23 cellular contexts compared by ENCODE assay signal in the genomic region with DNA sequence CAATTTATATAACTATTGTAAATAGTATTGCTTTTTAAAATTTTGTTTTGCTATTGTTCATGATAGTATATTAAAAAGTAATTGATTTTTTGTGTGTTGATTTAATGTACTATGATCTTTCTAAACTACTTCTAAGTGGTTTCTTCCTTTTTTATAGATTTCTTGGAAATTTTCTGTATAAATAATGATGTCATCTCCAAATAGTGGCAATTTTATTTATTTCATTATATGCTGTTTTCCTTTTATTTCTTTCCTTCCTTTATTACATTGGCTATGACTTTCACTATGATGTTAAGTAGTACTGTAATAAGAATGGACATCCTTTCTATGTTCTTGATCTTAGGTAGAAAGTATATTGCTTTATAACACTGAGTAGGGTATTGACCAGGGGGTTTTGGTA.
A peak's percentile ranks its signal among the peaks of the same experiment; 100 is the strongest.
DNase-seq lines count a peak whose midpoint lies in the region; ATAC-seq, FAIRE-seq and TF ChIP-seq lines count a peak whose summit lies in the region.
"Had no signal": no experiment of that assay in that cellular context is flagged by ENCODE, and none has a peak within 500 bp of the region (broad histone marks: within the 10 kb centered on the region; RNA-seq: fewer than 3 reads in every experiment).

No MANE protein-coding gene starts in this region.

- no peak overlapping the region for H3K4me3 ChIP-seq in HEK293 (ENCODE audit: low read depth, low read length)
- H3K4me3 ChIP-seq in pancreas = no peak overlapping the region
- H3K4me3 ChIP-seq in lower lobe of right lung = no peak overlapping the region
- H3K4me3 ChIP-seq in heart right ventricle = no peak overlapping the region
- H3K4me3 ChIP-seq in CD4-positive, alpha-beta memory T cell (ENCODE audit: low read length in 2 of 2) = no peak overlapping the region
- H3K4me3 ChIP-seq: BLaER1, GM12878, GM23338 had no signal

- H3K27me3 ChIP-seq in pancreas (no peaks in the 10 kb centered on the region), lower lobe of right lung (ENCODE audit: low read depth) (no peaks in the 10 kb centered on the region), heart right ventricle (no peaks in the 10 kb centered on the region)
- no peaks in the 10 kb centered on the region for H3K27me3 ChIP-seq in CD4-positive, alpha-beta memory T cell (ENCODE audit: insufficient read depth, low read length)
- H3K27me3 ChIP-seq: BLaER1 had no signal

- POLR2A ChIA-PET in HEK293 (lab: Yijun Ruan, JAX) = no interaction called here
- POLR2A ChIA-PET in CD4-positive, alpha-beta memory T cell (lab: Charles Lee; ENCODE audit: partially characterized antibody) = no interaction called here

- H3K4me1 ChIP-seq in HEK293 (ENCODE audit: control insufficient read depth, insufficient read depth, low read length) = no peaks in the 10 kb centered on the region
- peaks cover 0 to 13% (median 6%) of the 10 kb centered on the region in 3 donors for H3K4me1 ChIP-seq in pancreas
- H3K4me1 ChIP-seq in lower lobe of right lung = no peaks in the 10 kb centered on the region
- H3K4me1 ChIP-seq in heart right ventricle = no peaks in the 10 kb centered on the region
- no peaks in the 10 kb centered on the region for H3K4me1 ChIP-seq in CD4-positive, alpha-beta memory T cell (ENCODE audit: insufficient read depth, low read length)
- H3K4me1 ChIP-seq: BLaER1 had no signal

- CTCF ChIA-PET in HEK293 (lab: Yijun Ruan, JAX) = no interaction called here
- CTCF ChIA-PET in CD4-positive, alpha-beta memory T cell (lab: Charles Lee; ENCODE audit: partially characterized antibody) = no interaction called here

- H3K9me3 ChIP-seq in HEK293 (ENCODE audit: control insufficient read depth, insufficient read depth, low read depth, low read length) (no peaks in the 10 kb centered on the region), pancreas (no peaks in the 10 kb centered on the region), lower lobe of right lung (no peaks in the 10 kb centered on the region), heart right ventricle (peaks cover 0 to 16% (median 6%) of the 10 kb centered on the region in 11 donors)
- H3K9me3 ChIP-seq in CD4-positive, alpha-beta memory T cell (ENCODE audit: control insufficient read depth in 1 of 2, low read length in 2 of 2) = no peaks in the 10 kb centered on the region

- ATAC-seq in pancreas = no peak
- no peak for ATAC-seq in lower lobe of right lung
- no peak for ATAC-seq in heart right ventricle
- ATAC-seq: GM12878, GM23338, HCT116 had no signal

- FAIRE-seq in colon (lab: Jason Lieb, UNC) = peak; percentile 10
- peak; percentile 82 for FAIRE-seq in islet of Langerhans (lab: Jason Lieb, UNC)
- FAIRE-seq in pancreas (lab: Jason Lieb, UNC) = peak; percentile 82
- FAIRE-seq: D721Med, GM12878 had no signal

- no peaks in the 10 kb centered on the region for H3K36me3 ChIP-seq in HEK293 (ENCODE audit: control insufficient read depth in 2 of 2, insufficient read depth in 1 of 2, low read length in 2 of 2)
- H3K36me3 ChIP-seq in pancreas = no peaks in the 10 kb centered on the region
- H3K36me3 ChIP-seq in lower lobe of right lung = no peaks in the 10 kb centered on the region
- no peaks in the 10 kb centered on the region for H3K36me3 ChIP-seq in heart right ventricle
- H3K36me3 ChIP-seq in CD4-positive, alpha-beta memory T cell (ENCODE audit: insufficient read depth, low read length) = no peaks in the 10 kb centered on the region
- H3K36me3 ChIP-seq: BLaER1 had no signal

- intact Hi-C loops in pancreas (cut with DNase I) (no loop called here), lower lobe of right lung (cut with DNase I) (no loop called here), heart right ventricle (cut with DNase I) (no loop called here)
- intact Hi-C loops in CD4-positive, alpha-beta memory T cell (cut with micrococcal nuclease) = no loop called here

- H3K4me3 Mint-ChIP-seq in CD4-positive, alpha-beta memory T cell = no peak overlapping the region
- H3K4me3 Mint-ChIP-seq: B cell; CD4-positive, CD25-positive, alpha-beta regulatory T cell; CD8-positive, alpha-beta memory T cell; GM23338; H9; HFFc6 had no signal

- TF ChIP-seq CTCF in HEK293 (tag by site-specific recombination; IDR thresholded peaks at IDR 0.05) = no peak
- TF ChIP-seq CTCF in pancreas (IDR thresholded peaks at IDR 0.05) = no peak
- TF ChIP-seq CTCF in lower lobe of right lung (IDR thresholded peaks at IDR 0.05) = no peak
- no peak for TF ChIP-seq CTCF in heart right ventricle (IDR thresholded peaks at IDR 0.05)

- H3K27ac ChIP-seq in HEK293 (ENCODE audit: extremely low read depth, low read depth, low read length) (no peak overlapping the region), pancreas (no peak overlapping the region), lower lobe of right lung (no peak overlapping the region), heart right ventricle (no peak overlapping the region)
- H3K27ac ChIP-seq in CD4-positive, alpha-beta memory T cell (ENCODE audit: low read depth, low read length) = no peak overlapping the region
- H3K27ac ChIP-seq: BLaER1, C4-2B had no signal

- H3K27me3 Mint-ChIP-seq in CD4-positive, alpha-beta memory T cell = no peaks in the 10 kb centered on the region
- H3K27me3 Mint-ChIP-seq: B cell; CD4-positive, CD25-positive, alpha-beta regulatory T cell had no signal

- H3K36me3 Mint-ChIP-seq in CD4-positive, alpha-beta memory T cell = no peaks in the 10 kb centered on the region
- H3K36me3 Mint-ChIP-seq: CD4-positive, CD25-positive, alpha-beta regulatory T cell; CD8-positive, alpha-beta memory T cell had no signal

- H3K27ac Mint-ChIP-seq in CD4-positive, alpha-beta memory T cell = no peak overlapping the region
- H3K27ac Mint-ChIP-seq: B cell; CD4-positive, CD25-positive, alpha-beta regulatory T cell; CD8-positive, alpha-beta memory T cell; GM23338; H9; HFFc6 had no signal

- no peaks in the 10 kb centered on the region for H3K4me1 Mint-ChIP-seq in CD4-positive, alpha-beta memory T cell
- H3K4me1 Mint-ChIP-seq: B cell; CD4-positive, CD25-positive, alpha-beta regulatory T cell; CD8-positive, alpha-beta memory T cell; GM23338; H9 had no signal

- H3K9me3 Mint-ChIP-seq in CD4-positive, alpha-beta memory T cell = peaks cover 0 to 17% (median 9%) of the 10 kb centered on the region in 8 donors

- DNase-seq in pancreas (no peak), lower lobe of right lung (no peak), heart right ventricle (no peak)
- DNase-seq in activated naive CD4-positive, alpha-beta T cell treated with anti-CD3 and anti-CD28 coated beads, Interleukin-2, amount 50 U/mL, for 16 hours = no peak
- DNase-seq in CD4-positive, alpha-beta memory T cell = no peak
- DNase-seq: CD4-positive, CD25-positive, alpha-beta regulatory T cell; CD8-positive, alpha-beta memory T cell; DMS 273 treated with DMSO at 0.1 percent for 48 hours; DMS79; EL; GDM1; H9; HFFc6 had no signal

TF ChIP-seq in HEK293, 187 proteins besides CTCF, POLR2A, EP300 and RAD21:
- TF ChIP-seq ZNF292 (tag by site-specific recombination; IDR thresholded peaks at IDR 0.05; ENCODE audit: borderline replicate concordance, low read depth) = no peak
- TF ChIP-seq ATF2 (tag by site-specific recombination; IDR thresholded peaks at IDR 0.05; ENCODE audit: low read depth) = 0 out of 2 replicates have a peak, but pooled peaks have one; percentile 38
